In genomic region chr17:70344356-70345060, GRCh38 we compare ENCODE assay signal across 12 cellular contexts.
DNase-seq lines count a peak whose midpoint lies in the region; ATAC-seq, FAIRE-seq and TF ChIP-seq lines count a peak whose summit lies in the region.
"Had no signal": no experiment of that assay in that cellular context is flagged by ENCODE, and none has a peak within 500 bp of the region (broad histone marks: within the 10 kb centered on the region; RNA-seq: fewer than 3 reads in every experiment).

No MANE protein-coding gene starts in this region.

- peak overlapping the region; percentile 3 for H3K27ac Mint-ChIP-seq in stimulated activated naive CD8-positive, alpha-beta T cell treated with anti-CD3 and anti-CD28 coated beads, Interleukin-15, Interleukin-2, amounts not matched to agents 100 ng/mL and 50 ng/mL, for 24 hours
- no peak overlapping the region for H3K27ac Mint-ChIP-seq in astrocyte (ENCODE audit: unreplicated experiment)

- intact Hi-C loops in mucosa of descending colon (cut with DNase I, micrococcal nuclease): no loop called here
- intact Hi-C loops in aorta (cut with DNase I): no loop called here

- H3K36me3 Mint-ChIP-seq in stimulated activated naive CD8-positive, alpha-beta T cell treated with anti-CD3 and anti-CD28 coated beads, Interleukin-15, Interleukin-2, amounts not matched to agents 100 ng/mL and 50 ng/mL, for 24 hours (ENCODE audit: low read depth): no peaks in the 10 kb centered on the region
- H3K36me3 Mint-ChIP-seq in astrocyte (ENCODE audit: low read depth, unreplicated experiment): no peaks in the 10 kb centered on the region

- H3K9me3 ChIP-seq in astrocyte (ENCODE audit: insufficient read depth, low read depth, low read length) (no peaks in the 10 kb centered on the region), mucosa of descending colon (no peaks in the 10 kb centered on the region), aorta (ENCODE audit: control insufficient read depth, low read length) (peaks cover 2% of the 10 kb centered on the region)

- H3K27ac ChIP-seq in astrocyte (ENCODE audit: low read depth, low read length) (no peak overlapping the region), aorta (ENCODE audit: low read depth in 1 of 2, low read length in 2 of 2) (no peak overlapping the region)

- no peaks in the 10 kb centered on the region for H3K36me3 ChIP-seq in astrocyte (ENCODE audit: insufficient read depth, low read length)
- H3K36me3 ChIP-seq in mucosa of descending colon (ENCODE audit: low read depth): no peaks in the 10 kb centered on the region
- no peaks in the 10 kb centered on the region for H3K36me3 ChIP-seq in aorta (ENCODE audit: control insufficient read depth in 1 of 2, insufficient read depth in 2 of 2, low read length in 1 of 2)

- H3K4me2 ChIP-seq in astrocyte (ENCODE audit: low read length): peak overlapping the region; percentile 19

- no peak for DNase-seq in stimulated activated naive CD8-positive, alpha-beta T cell treated with anti-CD3 and anti-CD28 coated beads, Interleukin-15, Interleukin-2, amounts not matched to agents 100 U/mL and 50 U/mL, for 24 hours
- DNase-seq in astrocyte (ENCODE audit: low read depth): peak; percentile 25
- DNase-seq in mucosa of descending colon: no peak
- DNase-seq in aorta: no peak
- no peak for DNase-seq in LoVo (ENCODE audit: low spot score)
- no peak for DNase-seq in midbrain (lab: John Stamatoyannopoulos, UW)
- DNase-seq: DMS 273 treated with DMSO at 0.1 percent for 48 hours, left cardiac atrium, NCI-H2227 treated with DMSO at 0.1 percent for 48 hours had no signal

- no peaks in the 10 kb centered on the region for H3K4me1 ChIP-seq in astrocyte (ENCODE audit: insufficient read depth, low read length)
- H3K4me1 ChIP-seq in mucosa of descending colon (ENCODE audit: low read depth): no peaks in the 10 kb centered on the region
- H3K4me1 ChIP-seq in aorta (ENCODE audit: control insufficient read depth in 1 of 2, insufficient read depth in 2 of 2, low read length in 2 of 2): no peaks in the 10 kb centered on the region

- H3K27me3 Mint-ChIP-seq in stimulated activated naive CD8-positive, alpha-beta T cell treated with anti-CD3 and anti-CD28 coated beads, Interleukin-15, Interleukin-2, amounts not matched to agents 100 ng/mL and 50 ng/mL, for 24 hours: peaks cover 4% of the 10 kb centered on the region
- H3K27me3 Mint-ChIP-seq in astrocyte (ENCODE audit: low read depth, unreplicated experiment): no peaks in the 10 kb centered on the region

- TF ChIP-seq CTCF in astrocyte (IDR thresholded peaks at IDR 0.05; ENCODE audit: insufficient read depth, low read depth, low read length) (no peak), mucosa of descending colon (IDR thresholded peaks at IDR 0.05) (no peak)

- no peak for FAIRE-seq in astrocyte (lab: Jason Lieb, UNC)
- FAIRE-seq: TTC549 had no signal

- H3K27me3 ChIP-seq in astrocyte (ENCODE audit: insufficient read depth, low read length) (no peaks in the 10 kb centered on the region), aorta (ENCODE audit: control insufficient read depth in 1 of 2, insufficient read depth in 2 of 2, low read length in 1 of 2) (no peaks in the 10 kb centered on the region)

- no peak overlapping the region for H2AFZ ChIP-seq in astrocyte (ENCODE audit: low read depth, low read length)

- H3K9ac ChIP-seq in astrocyte (ENCODE audit: low read length): no peak overlapping the region

- H3K79me2 ChIP-seq in astrocyte (ENCODE audit: insufficient read depth, low read length): no peaks in the 10 kb centered on the region

- ATAC-seq in stimulated activated naive CD8-positive, alpha-beta T cell treated with anti-CD3 and anti-CD28 coated beads, Interleukin-15, Interleukin-2, amounts not matched to agents 100 U/mL and 50 U/mL, for 24 hours: no peak
- ATAC-seq in mucosa of descending colon: peak; percentile 13
- ATAC-seq in aorta (ENCODE audit: low FRiP score): no peak
- no peak for ATAC-seq in GM21723 (IDR thresholded peaks at IDR 0.05; ENCODE audit: unreplicated experiment)

- H3K4me1 Mint-ChIP-seq in stimulated activated naive CD8-positive, alpha-beta T cell treated with anti-CD3 and anti-CD28 coated beads, Interleukin-15, Interleukin-2, amounts not matched to agents 100 ng/mL and 50 ng/mL, for 24 hours (ENCODE audit: low read depth): peaks cover 20% of the 10 kb centered on the region
- H3K4me1 Mint-ChIP-seq in astrocyte (ENCODE audit: low read depth, unreplicated experiment): peaks cover 2% of the 10 kb centered on the region

- H3K9me3 Mint-ChIP-seq in stimulated activated naive CD8-positive, alpha-beta T cell treated with anti-CD3 and anti-CD28 coated beads, Interleukin-15, Interleukin-2, amounts not matched to agents 100 ng/mL and 50 ng/mL, for 24 hours: no peaks in the 10 kb centered on the region
- no peaks in the 10 kb centered on the region for H3K9me3 Mint-ChIP-seq in astrocyte (ENCODE audit: unreplicated experiment)

- H3K4me3 ChIP-seq in astrocyte (ENCODE audit: insufficient read depth, low read depth, low read length): no peak overlapping the region
- H3K4me3 ChIP-seq in mucosa of descending colon: no peak overlapping the region
- peak overlapping the region; percentile 31 to 72 for H3K4me3 ChIP-seq in aorta (ENCODE audit: low read length in 2 of 2)

- WGBS in aorta, 2 donors: 4 to 5% methylated on average over 6 of the region's 6 CpGs

- H4K20me1 ChIP-seq in astrocyte (ENCODE audit: insufficient read depth, low read length): no peaks in the 10 kb centered on the region

- H3K4me3 Mint-ChIP-seq in stimulated activated naive CD8-positive, alpha-beta T cell treated with anti-CD3 and anti-CD28 coated beads, Interleukin-15, Interleukin-2, amounts not matched to agents 100 ng/mL and 50 ng/mL, for 24 hours: peak overlapping the region; percentile 57
- H3K4me3 Mint-ChIP-seq in astrocyte (ENCODE audit: unreplicated experiment): no peak overlapping the region

Comparison
In these comparisons a context has a peak if more than half of its experiments do, and no peak if none do; other contexts are left out.
1. H3K4me3 ChIP-seq: peak in aorta (2 of 2); none in astrocyte (single experiment) and mucosa of descending colon (single experiment).